ENCODE assay signal across 12 cellular contexts in the genomic region with DNA sequence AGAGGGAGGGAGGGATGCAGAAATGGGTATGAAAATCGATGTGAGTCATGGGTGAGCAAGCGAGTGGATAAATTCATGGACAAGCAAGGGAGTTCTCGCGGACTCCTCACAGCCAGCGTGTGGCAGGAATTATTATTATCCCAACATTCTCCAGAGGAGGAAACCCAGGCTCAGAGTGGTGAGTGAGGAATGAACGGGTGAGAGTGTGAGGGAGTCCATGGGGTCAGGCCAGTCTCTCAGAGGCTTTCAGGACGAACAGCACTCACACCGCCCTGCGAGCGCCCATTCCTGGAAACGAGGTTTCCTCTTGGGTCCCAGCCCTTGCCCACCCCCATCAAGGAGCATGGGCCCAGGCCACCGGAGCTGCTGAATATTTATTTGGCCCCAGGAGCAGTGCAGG. TPM values are rescaled to one million over a fixed set of nuclear protein-coding genes. Genes with fewer than 3 reads are reported as not detected.
DNase-seq lines count a peak whose midpoint lies in the region; ATAC-seq and TF ChIP-seq lines count a peak whose summit lies in the region.
"Had no signal": no experiment of that assay in that cellular context is flagged by ENCODE, and none has a peak within 500 bp of the region (broad histone marks: within the 10 kb centered on the region; RNA-seq: fewer than 3 reads in every experiment).

No MANE protein-coding gene starts in this region.

- DNase-seq in activated CD4-positive, alpha-beta T cell treated with anti-CD3 and anti-CD28 coated beads, Interleukin-2, amount 10 ng/mL, durations not matched to agents 7 days and 5 days = no peak
- no peak for DNase-seq in activated CD4-positive, alpha-beta T cell treated with anti-CD3 and anti-CD28 coated beads for 4 hours
- DNase-seq in SW480 (ENCODE audit: low spot score) (peak; percentile 44), fibroblast of peridontal ligament (ENCODE audit: extremely low read depth) (peak; percentile 67), dorsolateral prefrontal cortex (no peak)
- no peak for DNase-seq in stimulated activated CD4-positive, alpha-beta T cell treated with anti-CD3 and anti-CD28 coated beads, Interleukin-2, amount 100 ng/mL, for 24 hours
- DNase-seq: activated gamma-delta T cell treated with Interleukin-2 at 50 U/mL for 16 hours, BE2C had no signal

- H3K4me1 ChIP-seq in skeletal muscle satellite cell (ENCODE audit: control insufficient read depth, insufficient read depth, low read length) = peaks cover 14% of the 10 kb centered on the region

- peak overlapping the region; percentile 51 for H3K9ac ChIP-seq in skeletal muscle satellite cell (ENCODE audit: low read depth, low read length)

- ATAC-seq in GM19395 (IDR thresholded peaks at IDR 0.05; ENCODE audit: unreplicated experiment) = no peak

- H3K27me3 ChIP-seq in skeletal muscle satellite cell (ENCODE audit: control insufficient read depth, insufficient read depth, low read length) = peaks cover 47% of the 10 kb centered on the region
- H3K27me3 ChIP-seq in dorsolateral prefrontal cortex = peaks cover 0 to 91% (median 48%) of the 10 kb centered on the region in 45 donors

- H3K4me3 ChIP-seq in skeletal muscle satellite cell (ENCODE audit: low read length) (peak overlapping the region; percentile 70), dorsolateral prefrontal cortex (peak overlapping the region in 2 of 59 donors; percentile 57 to 63)

- no peak for TF ChIP-seq CTCF in dorsolateral prefrontal cortex (IDR thresholded peaks at IDR 0.05 in 54 of 56, conservative IDR thresholded peaks at IDR 0.05 in 2 of 56; ENCODE audit: low read depth in 1 of 56, partially characterized antibody in 56 of 56)

- no peak overlapping the region for H3K27ac Mint-ChIP-seq in activated CD4-positive, alpha-beta T cell treated with anti-CD3 and anti-CD28 coated beads, Interleukin-2, amount 10 ng/mL, durations not matched to agents 7 days and 5 days

- H3K4me3 Mint-ChIP-seq in activated CD4-positive, alpha-beta T cell treated with anti-CD3 and anti-CD28 coated beads, Interleukin-2, amount 10 ng/mL, durations not matched to agents 7 days and 5 days = peak overlapping the region; percentile 47

- H3K4me2 ChIP-seq in skeletal muscle satellite cell (ENCODE audit: low read length) = peak overlapping the region; percentile 80

- POLR2A ChIA-PET in activated CD4-positive, alpha-beta T cell treated with anti-CD3 and anti-CD28 coated beads, Interleukin-2, amount 10 ng/mL, durations not matched to agents 7 days and 5 days (lab: Charles Lee) = no interaction called here

- H3K9me3 Mint-ChIP-seq in activated CD4-positive, alpha-beta T cell treated with anti-CD3 and anti-CD28 coated beads, Interleukin-2, amount 10 ng/mL, durations not matched to agents 7 days and 5 days = peaks cover 9% of the 10 kb centered on the region

- no peaks in the 10 kb centered on the region for H3K36me3 ChIP-seq in skeletal muscle satellite cell (ENCODE audit: insufficient read depth, low read length)
- H3K36me3 ChIP-seq: BE2C had no signal

- intact Hi-C loops in dorsolateral prefrontal cortex (cut with DNase I) = no loop called here

- CTCF ChIA-PET in activated CD4-positive, alpha-beta T cell treated with anti-CD3 and anti-CD28 coated beads, Interleukin-2, amount 10 ng/mL, durations not matched to agents 7 days and 5 days (lab: Charles Lee) = interaction anchor here (0.9 to 2.0 kb wide), 2 partner anchors 12 to 303 kb away, joined by 3 to 7 read pairs; a partner anchor contains a TSS

- H3K36me3 Mint-ChIP-seq in activated CD4-positive, alpha-beta T cell treated with anti-CD3 and anti-CD28 coated beads, Interleukin-2, amount 10 ng/mL, durations not matched to agents 7 days and 5 days (ENCODE audit: low read depth) = no peaks in the 10 kb centered on the region

- H3K27ac ChIP-seq in dorsolateral prefrontal cortex = no peak overlapping the region
- H3K27ac ChIP-seq: HL-60 had no signal

- H3K27me3 Mint-ChIP-seq in activated CD4-positive, alpha-beta T cell treated with anti-CD3 and anti-CD28 coated beads, Interleukin-2, amount 10 ng/mL, durations not matched to agents 7 days and 5 days = peaks cover 63% of the 10 kb centered on the region

- peaks cover 19% of the 10 kb centered on the region for H3K4me1 Mint-ChIP-seq in activated CD4-positive, alpha-beta T cell treated with anti-CD3 and anti-CD28 coated beads, Interleukin-2, amount 10 ng/mL, durations not matched to agents 7 days and 5 days

- H3K9me3 ChIP-seq in skeletal muscle satellite cell (replicated peaks; ENCODE audit: low read length) = no peaks in the 10 kb centered on the region
- H3K9me3 ChIP-seq: BE2C had no signal

RNA-seq across cellular contexts. Expression of a gene that starts 6.3 kb away (rescaled TPM):
- not detected for total RNA-seq in activated CD4-positive, alpha-beta T cell treated with anti-CD3 and anti-CD28 coated beads, Interleukin-2, amount 10 ng/mL, durations not matched to agents 7 days and 5 days
- 0.66 and 0.76 TPM in 2 replicates for total RNA-seq in skeletal muscle satellite cell (2012; rRNA removed)
- total RNA-seq in dorsolateral prefrontal cortex = 1 to 10 TPM in 38 of 120 experiments, under 1 TPM in 36, not detected in 46; 0.28 to 3.9 (median 1.0) TPM

RNA-seq across cellular contexts. Expression of a gene that starts 7.3 kb away (rescaled TPM):
- total RNA-seq in activated CD4-positive, alpha-beta T cell treated with anti-CD3 and anti-CD28 coated beads, Interleukin-2, amount 10 ng/mL, durations not matched to agents 7 days and 5 days = under 1 TPM in 1 of 2 experiments, not detected in 1; 0.17 TPM
- total RNA-seq in skeletal muscle satellite cell (2012; rRNA removed) = 0.76 TPM in 1 of 2 replicates, not detected in the other
- 100 to 1,000 TPM in 93 of 120 experiments, 10 to 100 TPM in 27; 42.8 to 232 (median 125) TPM for total RNA-seq in dorsolateral prefrontal cortex
- total RNA-seq: left ventricle myocardium superior had no signal

RNA-seq across cellular contexts. Expression of a gene that starts 15.2 kb away (rescaled TPM):
- not detected for total RNA-seq in activated CD4-positive, alpha-beta T cell treated with anti-CD3 and anti-CD28 coated beads, Interleukin-2, amount 10 ng/mL, durations not matched to agents 7 days and 5 days
- total RNA-seq in skeletal muscle satellite cell (2012; rRNA removed) = not detected in 2 replicates
- total RNA-seq in dorsolateral prefrontal cortex = 1 to 10 TPM in 7 of 120 experiments, under 1 TPM in 5, not detected in 108; 0.73 to 2.4 (median 1.2) TPM

RNA-seq across cellular contexts. Expression of a gene that starts 23.7 kb away (rescaled TPM):
- total RNA-seq in activated CD4-positive, alpha-beta T cell treated with anti-CD3 and anti-CD28 coated beads, Interleukin-2, amount 10 ng/mL, durations not matched to agents 7 days and 5 days = under 1 TPM in 1 of 2 experiments, not detected in 1; 0.32 TPM
- 2.0 and 17.3 TPM in 2 replicates for total RNA-seq in skeletal muscle satellite cell (2012; rRNA removed)
- total RNA-seq in dorsolateral prefrontal cortex = 10 to 100 TPM in 68 of 120 experiments, 1 to 10 TPM in 52; 1.3 to 45.0 (median 10.7) TPM

RNA-seq across cellular contexts. Expression of a gene that starts 36.6 kb away (rescaled TPM):
- not detected for total RNA-seq in activated CD4-positive, alpha-beta T cell treated with anti-CD3 and anti-CD28 coated beads, Interleukin-2, amount 10 ng/mL, durations not matched to agents 7 days and 5 days
- 3.3 and 3.9 TPM in 2 replicates for total RNA-seq in skeletal muscle satellite cell (2012; rRNA removed)
- 10 to 100 TPM in 11 of 120 experiments, 1 to 10 TPM in 104, under 1 TPM in 5; 0.24 to 24.0 (median 4.8) TPM for total RNA-seq in dorsolateral prefrontal cortex

Comparison
In these comparisons a context has a peak if more than half of its experiments do, and no peak if none do; other contexts are left out.
1. DNase-seq: peak in SW480 (single experiment) and fibroblast of peridontal ligament (single experiment); none in activated CD4-positive, alpha-beta T cell treated with anti-CD3 and anti-CD28 coated beads, Interleukin-2, amount 10 ng/mL, durations not matched to agents 7 days and 5 days (single experiment), activated CD4-positive, alpha-beta T cell treated with anti-CD3 and anti-CD28 coated beads for 4 hours (0 of 2), stimulated activated CD4-positive, alpha-beta T cell treated with anti-CD3 and anti-CD28 coated beads, Interleukin-2, amount 100 ng/mL, for 24 hours (0 of 2) and dorsolateral prefrontal cortex (0 of 10).
2. RNA of a gene that starts 7.3 kb away (total RNA-seq): 42.8 to 232 TPM in dorsolateral prefrontal cortex; 0.17 TPM in activated CD4-positive, alpha-beta T cell treated with anti-CD3 and anti-CD28 coated beads, Interleukin-2, amount 10 ng/mL, durations not matched to agents 7 days and 5 days; every median in the first group is over 10 times any median in the second.